ENCODE assay signal across 12 cellular contexts in the genomic region with DNA sequence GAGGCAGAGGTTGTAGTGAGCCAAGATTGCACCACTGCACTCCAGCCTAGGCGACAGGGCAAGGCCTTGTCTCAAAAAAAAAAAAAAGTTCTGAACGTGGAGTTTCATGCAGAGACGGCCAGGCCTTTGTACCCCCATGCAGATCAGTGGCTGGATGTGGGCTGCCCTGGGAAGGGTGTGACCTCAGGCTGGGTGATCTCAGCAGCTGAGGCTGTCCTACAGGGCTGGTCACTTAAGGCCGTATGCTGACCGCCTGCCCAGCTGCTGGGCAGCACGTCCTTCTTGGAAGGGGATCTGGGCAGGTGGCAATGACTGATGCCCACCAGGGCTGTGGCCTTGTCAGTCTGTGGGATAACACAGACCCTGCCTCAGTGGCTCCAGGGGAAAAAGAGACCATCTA. TPM values are rescaled to one million over a fixed set of nuclear protein-coding genes. Genes with fewer than 3 reads are reported as not detected.
DNase-seq lines count a peak whose midpoint lies in the region; ATAC-seq and TF ChIP-seq lines count a peak whose summit lies in the region.
"Had no signal": no experiment of that assay in that cellular context is flagged by ENCODE, and none has a peak within 500 bp of the region (broad histone marks: within the 10 kb centered on the region; RNA-seq: fewer than 3 reads in every experiment).

No MANE protein-coding gene starts in this region.

- peak overlapping the region; percentile 49 for H3K27ac ChIP-seq in OCI-LY7 (ENCODE audit: low read depth, low read length, poor library complexity, severe bottlenecking)
- H3K27ac ChIP-seq: A549, BLaER1 had no signal

- ATAC-seq in naive B cell (ENCODE audit: low read depth in 2 of 2) = no peak
- no peak for ATAC-seq in GM19467 (IDR thresholded peaks at IDR 0.05; ENCODE audit: unreplicated experiment)

- H3K27ac Mint-ChIP-seq in IgD-negative memory B cell (peak overlapping the region in 2 of 3 donors; percentile 54 to 76), naive B cell (peak overlapping the region in 5 of 6 donors; percentile 44 to 95 (median 93))
- H3K27ac Mint-ChIP-seq: H9 had no signal

- H3K9me3 Mint-ChIP-seq in IgD-negative memory B cell (no peaks in the 10 kb centered on the region), naive B cell (peaks cover 0 to 2% (median 0%) of the 10 kb centered on the region in 7 donors)
- H3K9me3 Mint-ChIP-seq: CD4-positive, CD25-positive, alpha-beta regulatory T cell; H9 had no signal

- peak overlapping the region; percentile 24; the same call in 1 of the 2 replicates for H3K4me2 ChIP-seq in OCI-LY7 (ENCODE audit: low read length)
- H3K4me2 ChIP-seq: A549, BLaER1 had no signal

- H3K36me3 ChIP-seq in OCI-LY7 (ENCODE audit: insufficient read depth, low read length) = peaks cover 7% of the 10 kb centered on the region
- H3K36me3 ChIP-seq: BLaER1 had no signal

- H3K4me3 Mint-ChIP-seq in IgD-negative memory B cell (peak overlapping the region in 1 of 4 donors; percentile 49), naive B cell (peak overlapping the region in 2 of 8 donors; percentile 44 to 82)
- H3K4me3 Mint-ChIP-seq: CD4-positive, CD25-positive, alpha-beta regulatory T cell; H9 had no signal

- H3K36me3 Mint-ChIP-seq in IgD-negative memory B cell (peaks cover 4% of the 10 kb centered on the region), naive B cell (peaks cover 0 to 5% of the 10 kb centered on the region in 2 donors)
- H3K36me3 Mint-ChIP-seq: CD4-positive, CD25-positive, alpha-beta regulatory T cell had no signal

- H3K9me2 ChIP-seq in OCI-LY7 (ENCODE audit: insufficient read depth, low read length) = no peaks in the 10 kb centered on the region

- BruUV-seq in OCI-LY7 (replicated peaks; lab: Mats Ljungman, UMichigan) = no TSS peak

- TF ChIP-seq CTCF in OCI-LY7 (conservative IDR thresholded peaks at IDR 0.05; ENCODE audit: low read length) = no peak

- peak overlapping the region; percentile 28; the same call in 1 of the 2 replicates for H2AFZ ChIP-seq in OCI-LY7 (ENCODE audit: low read length)

- H3K79me2 ChIP-seq in OCI-LY7 (ENCODE audit: insufficient read depth, low read depth, low read length) = no peaks in the 10 kb centered on the region

- H3K4me3 ChIP-seq in OCI-LY7 (ENCODE audit: low read depth, low read length, poor library complexity, severe bottlenecking) = no peak overlapping the region
- H3K4me3 ChIP-seq: A549, BLaER1, K562 had no signal

- POLR2A ChIA-PET in OCI-LY7 (lab: Charles Lee) = interaction anchor here (0.6 to 12.9 kb wide), 9 partner anchors 13 to 83 kb away, joined by 3 to 170 read pairs (median 4); no protein-coding TSS in a partner anchor

- CTCF ChIA-PET in OCI-LY7 (lab: Charles Lee; ENCODE audit: unreplicated experiment) = no interaction called here

- H3K4me1 ChIP-seq in OCI-LY7 (ENCODE audit: insufficient read depth, low read length, poor library complexity, severe bottlenecking) = peaks cover 92% of the 10 kb centered on the region
- H3K4me1 ChIP-seq: A549 had no signal

- intact Hi-C loops in OCI-LY7 (cut with micrococcal nuclease; ENCODE audit: unreplicated experiment) = no loop called here

- H3K27me3 Mint-ChIP-seq in IgD-negative memory B cell (no peaks in the 10 kb centered on the region), naive B cell (no peaks in the 10 kb centered on the region)

- peaks cover 5% of the 10 kb centered on the region; the same call in 1 of the 2 replicates for H3K9me3 ChIP-seq in OCI-LY7 (ENCODE audit: low read length)
- H3K9me3 ChIP-seq: A549 had no signal

- H3K4me1 Mint-ChIP-seq in IgD-negative memory B cell (peaks cover 51 to 54% (median 52%) of the 10 kb centered on the region in 3 donors), naive B cell (peaks cover 49 to 94% (median 84%) of the 10 kb centered on the region in 3 donors)
- H3K4me1 Mint-ChIP-seq: CD4-positive, CD25-positive, alpha-beta regulatory T cell had no signal

- H4K20me1 ChIP-seq in OCI-LY7 (ENCODE audit: insufficient read depth, low read length) = no peaks in the 10 kb centered on the region
- H4K20me1 ChIP-seq: BLaER1 had no signal

- DNase-seq in OCI-LY7 (ENCODE audit: low spot score) = no peak
- no peak for DNase-seq in naive B cell
- no peak for DNase-seq in glomerular visceral epithelial cell (ENCODE audit: extremely low spot score)
- DNase-seq in stimulated activated CD4-positive, alpha-beta T cell treated with anti-CD3 and anti-CD28 coated beads, Interleukin-4, amount 100 ng/mL, for 4 hours = no peak
- DNase-seq: CD4-positive, CD25-positive, alpha-beta regulatory T cell; GOT3; H9 had no signal

RNA-seq across cellular contexts. Expression of gene GRHPR, which starts 37.2 kb away (rescaled TPM):
- 84.6 TPM for polyA plus RNA-seq in IgD-negative memory B cell
- total RNA-seq in OCI-LY7 (2014; rRNA removed; shearing (Covaris generic)) = 135 and 148 TPM in 2 replicates
- total RNA-seq in OCI-LY7 (2022) = 105 and 106 TPM in 2 replicates
- polyA plus RNA-seq in naive B cell (ENCODE audit: low read depth in 6 of 6) = 100 to 1,000 TPM in 5 of 6 donors, 10 to 100 TPM in 1; 90.5 to 185 (median 126) TPM
